ENCODE assay signal across 1 cellular context in genomic region chr12:57118711-57119271, GRCh38.
TF ChIP-seq lines count a peak whose summit lies in the region.

No MANE protein-coding gene starts in this region.

TF ChIP-seq in HCT116, 20 proteins besides CTCF, POLR2A, EP300 and RAD21:
- TF ChIP-seq EZH2phosphoT487 (IDR thresholded peaks at IDR 0.05; ENCODE audit: borderline replicate concordance) (no peak), CEBPB (IDR thresholded peaks at IDR 0.05; ENCODE audit: low read depth) (no peak), SIN3A (IDR thresholded peaks at IDR 0.05; ENCODE audit: low read depth) (no peak), SRF (IDR thresholded peaks at IDR 0.05; ENCODE audit: low read depth) (no peak), JUND (IDR thresholded peaks at IDR 0.05) (no peak), ELF1 (IDR thresholded peaks at IDR 0.05; ENCODE audit: borderline replicate concordance, low read depth) (no peak), ZBTB33 (IDR thresholded peaks at IDR 0.05; ENCODE audit: extremely low read depth, insufficient replicate concordance, low read length) (no peak), FOSL1 (IDR thresholded peaks at IDR 0.05; ENCODE audit: low read depth) (no peak), SP1 (IDR thresholded peaks at IDR 0.05; ENCODE audit: low read depth) (no peak), POLR2AphosphoS5 (IDR thresholded peaks at IDR 0.05; ENCODE audit: low read depth, low read length) (no peak), EGR1 (IDR thresholded peaks at IDR 0.05; ENCODE audit: low read depth) (no peak), ZFX (IDR thresholded peaks at IDR 0.05) (no peak; the same call in 1 of the 2 replicates), ZNF274 (IDR thresholded peaks at IDR 0.05; ENCODE audit: low read depth, low read length) (no peak), EZH2 (IDR thresholded peaks at IDR 0.05) (no peak), TCF7L2 (IDR thresholded peaks at IDR 0.05; ENCODE audit: borderline replicate concordance, extremely low read depth, insufficient read depth, insufficient read length) (no peak), YY1 (IDR thresholded peaks at IDR 0.05; ENCODE audit: extremely low read depth, insufficient replicate concordance, low read depth, low read length) (no peak), CBX3 (IDR thresholded peaks at IDR 0.05; ENCODE audit: low read depth) (no peak), MAX (IDR thresholded peaks at IDR 0.05) (no peak), ATF3 (IDR thresholded peaks at IDR 0.05) (no peak)
- TF ChIP-seq, protein P1, sequence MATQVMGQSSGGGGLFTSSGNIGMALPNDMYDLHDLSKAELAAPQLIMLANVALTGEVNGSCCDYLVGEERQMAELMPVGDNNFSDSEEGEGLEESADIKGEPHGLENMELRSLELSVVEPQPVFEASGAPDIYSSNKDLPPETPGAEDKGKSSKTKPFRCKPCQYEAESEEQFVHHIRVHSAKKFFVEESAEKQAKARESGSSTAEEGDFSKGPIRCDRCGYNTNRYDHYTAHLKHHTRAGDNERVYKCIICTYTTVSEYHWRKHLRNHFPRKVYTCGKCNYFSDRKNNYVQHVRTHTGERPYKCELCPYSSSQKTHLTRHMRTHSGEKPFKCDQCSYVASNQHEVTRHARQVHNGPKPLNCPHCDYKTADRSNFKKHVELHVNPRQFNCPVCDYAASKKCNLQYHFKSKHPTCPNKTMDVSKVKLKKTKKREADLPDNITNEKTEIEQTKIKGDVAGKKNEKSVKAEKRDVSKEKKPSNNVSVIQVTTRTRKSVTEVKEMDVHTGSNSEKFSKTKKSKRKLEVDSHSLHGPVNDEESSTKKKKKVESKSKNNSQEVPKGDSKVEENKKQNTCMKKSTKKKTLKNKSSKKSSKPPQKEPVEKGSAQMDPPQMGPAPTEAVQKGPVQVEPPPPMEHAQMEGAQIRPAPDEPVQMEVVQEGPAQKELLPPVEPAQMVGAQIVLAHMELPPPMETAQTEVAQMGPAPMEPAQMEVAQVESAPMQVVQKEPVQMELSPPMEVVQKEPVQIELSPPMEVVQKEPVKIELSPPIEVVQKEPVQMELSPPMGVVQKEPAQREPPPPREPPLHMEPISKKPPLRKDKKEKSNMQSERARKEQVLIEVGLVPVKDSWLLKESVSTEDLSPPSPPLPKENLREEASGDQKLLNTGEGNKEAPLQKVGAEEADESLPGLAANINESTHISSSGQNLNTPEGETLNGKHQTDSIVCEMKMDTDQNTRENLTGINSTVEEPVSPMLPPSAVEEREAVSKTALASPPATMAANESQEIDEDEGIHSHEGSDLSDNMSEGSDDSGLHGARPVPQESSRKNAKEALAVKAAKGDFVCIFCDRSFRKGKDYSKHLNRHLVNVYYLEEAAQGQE (IDR thresholded peaks at IDR 0.05; ENCODE audit: low read depth), result no peak
